In the genomic region with DNA sequence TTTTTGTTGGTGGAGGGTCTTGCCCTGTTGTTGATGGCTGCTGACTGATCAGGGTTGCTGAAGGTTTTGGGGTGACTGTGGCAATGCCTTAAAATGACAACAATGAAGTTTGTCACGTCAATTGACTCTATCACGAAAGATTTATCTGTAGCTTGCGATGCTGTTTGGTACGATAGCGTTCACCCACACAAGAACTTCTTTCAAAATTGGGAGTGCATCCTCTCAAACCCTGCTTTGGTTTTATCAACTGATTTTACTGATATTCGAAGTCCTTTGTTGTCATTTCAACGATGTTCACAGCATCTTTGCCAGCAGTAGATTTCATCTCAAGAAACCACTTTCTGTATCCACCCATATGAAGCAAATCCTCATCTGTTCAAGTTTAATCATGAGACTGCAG, we compare ENCODE assay signal across 29 cellular contexts.
"Had no signal": no experiment of that assay in that cellular context is flagged by ENCODE, and none has a peak within 500 bp of the region (broad histone marks: within the 10 kb centered on the region; RNA-seq: fewer than 3 reads in every experiment).

No MANE protein-coding gene starts in this region.

- H3K9me3 Mint-ChIP-seq: effector memory CD8-positive, alpha-beta T cell; nephron; stimulated activated naive B cell treated with anti-CD40 and anti-IgM and Interleukin-4, amounts not matched to agents 10 μg/mL and 1 μg/mL and 100 μg/mL, for 72 hours; T-helper 1 cell treated with Interleukin-12 subunit alpha and Interleukin-12 subunit beta and Interleukin-4 antibody, amounts not matched to agents 30 μg/mL and 1 μg/mL, for 36 hours; WTC11 had no signal

- H3K27ac ChIP-seq: gastroesophageal sphincter, hepatocyte, skin epidermis, testis, transverse colon had no signal

- H3K9me3 ChIP-seq: gastroesophageal sphincter, mucosa of descending colon, SK-N-SH, testis, transverse colon had no signal

- H3K4me2 ChIP-seq: hepatocyte, SK-N-SH had no signal

- FAIRE-seq: keratinocyte, urothelium cell line had no signal

- H3K9ac ChIP-seq: SK-N-SH had no signal

- ATAC-seq: effector memory CD8-positive, alpha-beta T cell; gastroesophageal sphincter; left ventricle myocardium superior; mucosa of descending colon; sciatic nerve; stimulated activated naive B cell treated with anti-CD40 and anti-IgM and Interleukin-4, amounts not matched to agents 10 μg/mL and 1 μg/mL and 100 μg/mL, for 72 hours; WTC11 had no signal

- H3K4me1 ChIP-seq: gastroesophageal sphincter, testis, transverse colon had no signal

- H3K4me1 Mint-ChIP-seq: nephron had no signal

- H3K4me3 ChIP-seq: gastroesophageal sphincter, hepatocyte, mucosa of descending colon, skin epidermis, testis, transverse colon had no signal

- H3K27me3 Mint-ChIP-seq: effector memory CD8-positive, alpha-beta T cell; progenitor cell of endocrine pancreas; stimulated activated naive B cell treated with anti-CD40 and anti-IgM and Interleukin-4, amounts not matched to agents 10 μg/mL and 1 μg/mL and 100 μg/mL, for 72 hours had no signal

- DNase-seq: activated CD4-positive, alpha-beta T cell treated with anti-CD3 and anti-CD28 coated beads for 1 hour; activated CD8-positive, alpha-beta memory T cell treated with anti-CD3 and anti-CD28 coated beads for 24 hours; activated CD8-positive, alpha-beta memory T cell treated with anti-CD3 and anti-CD28 coated beads, Interleukin-2, amount 50 U/mL, for 48 hours; activated gamma-delta T cell; amygdala; caudate nucleus; cortex of kidney; effector memory CD8-positive, alpha-beta T cell; erythroblast; left cardiac atrium; left ventricle myocardium superior; mucosa of descending colon; SK-N-SH; stimulated activated CD4-positive, alpha-beta T cell treated with anti-CD3 and anti-CD28 coated beads, Interleukin-12 subunit alpha, Interleukin-12 subunit beta, amount 100 ng/mL, for 4 hours; stimulated activated CD4-positive, alpha-beta T cell treated with anti-CD3 and anti-CD28 coated beads, Interleukin-4, amount 100 ng/mL, for 24 hours; stimulated activated naive B cell treated with anti-CD40 and anti-IgM and Interleukin-4, amounts not matched to agents 10 μg/mL and 1 μg/mL and 100 μg/mL, for 72 hours; SW 1271; testis; transverse colon had no signal

- H3K4me3 Mint-ChIP-seq: effector memory CD8-positive, alpha-beta T cell; nephron; stimulated activated naive B cell treated with anti-CD40 and anti-IgM and Interleukin-4, amounts not matched to agents 10 μg/mL and 1 μg/mL and 100 μg/mL, for 72 hours; T-helper 1 cell treated with Interleukin-12 subunit alpha and Interleukin-12 subunit beta and Interleukin-4 antibody, amounts not matched to agents 30 μg/mL and 1 μg/mL, for 36 hours; WTC11 had no signal

- H2AFZ ChIP-seq: hepatocyte had no signal

- H3K27ac Mint-ChIP-seq: nephron; progenitor cell of endocrine pancreas; stimulated activated naive B cell treated with anti-CD40 and anti-IgM and Interleukin-4, amounts not matched to agents 10 μg/mL and 1 μg/mL and 100 μg/mL, for 72 hours; T-helper 1 cell treated with Interleukin-12 subunit alpha and Interleukin-12 subunit beta and Interleukin-4 antibody, amounts not matched to agents 30 μg/mL and 1 μg/mL, for 36 hours had no signal

- H3K27me3 ChIP-seq: gastroesophageal sphincter, hepatocyte, testis, transverse colon had no signal
